14 cellular contexts compared by ENCODE assay signal in the genomic region with DNA sequence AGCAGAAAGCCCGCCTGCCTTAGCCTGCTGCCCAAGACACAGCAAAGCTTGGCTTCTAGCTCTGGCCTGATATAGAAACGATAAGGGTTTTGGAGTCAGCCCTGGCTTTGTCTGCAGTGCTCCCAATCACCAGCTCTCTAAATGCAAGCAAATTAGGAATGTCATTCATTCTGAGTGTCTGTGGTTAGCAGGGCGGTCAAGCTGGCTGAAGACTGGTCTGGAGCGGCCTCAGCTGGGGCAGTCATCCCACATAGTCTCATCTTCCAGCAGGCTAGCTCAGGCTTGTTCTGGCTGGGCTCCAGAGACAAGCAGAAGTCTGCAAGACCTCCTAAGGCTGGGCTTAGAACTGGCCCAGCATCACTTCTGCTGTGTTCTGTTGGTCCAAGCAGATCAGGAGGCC. TPM values are rescaled to one million over a fixed set of nuclear protein-coding genes. Genes with fewer than 3 reads are reported as not detected.
DNase-seq lines count a peak whose midpoint lies in the region; ATAC-seq and TF ChIP-seq lines count a peak whose summit lies in the region.
"Had no signal": no experiment of that assay in that cellular context is flagged by ENCODE, and none has a peak within 500 bp of the region (broad histone marks: within the 10 kb centered on the region; RNA-seq: fewer than 3 reads in every experiment).

No MANE protein-coding gene starts in this region.

- in situ Hi-C loops in Caki2 (cut with HindIII; ENCODE audit: low pct_unique_long_range_greater_than_20kb, low sequenced_read_pairs) (no loop called here), mammary epithelial cell (cut with MboI; ENCODE audit: low sequenced_read_pairs in 2 of 2) (loop anchor here in 1 of 2 donors (10.0 kb wide), 1 partner anchor 57 kb away; the partner anchor contains the start of gene COQ7)

- BruUV-seq in mammary epithelial cell (replicated peaks; lab: Mats Ljungman, UMichigan) = no TSS peak

- 0% methylated on average over 3 of the region's 4 CpGs for WGBS in mammary epithelial cell (ENCODE audit: low coverage, missing lambda C conversion rate)

- no peak overlapping the region for H3K4me3 ChIP-seq in MG63
- no peak overlapping the region for H3K4me3 ChIP-seq in mammary epithelial cell (replicated peaks in 1 of 3; ENCODE audit: insufficient read depth in 1 of 3, low read depth in 2 of 3, low read length in 3 of 3)
- H3K4me3 ChIP-seq: esophagus muscularis mucosa, mucosa of descending colon, SK-N-MC had no signal

- H3K9me3 ChIP-seq in MG63 (peaks cover 18% of the 10 kb centered on the region), mammary epithelial cell (replicated peaks; ENCODE audit: insufficient read depth, low read length) (peaks cover 5% of the 10 kb centered on the region)

- H3K27me3 ChIP-seq in MG63 (no peaks in the 10 kb centered on the region), mammary epithelial cell (ENCODE audit: insufficient read depth, low read length) (no peaks in the 10 kb centered on the region)
- H3K27me3 ChIP-seq: esophagus muscularis mucosa had no signal

- peak overlapping the region; percentile 68 for H3K9ac ChIP-seq in mammary epithelial cell (ENCODE audit: insufficient read depth, low read length)

- dilution Hi-C loops in mammary epithelial cell (cut with HindIII; ENCODE audit: low sequenced_read_pairs) = loop anchor here (5.0 kb wide), 2 partner anchors 36 to 71 kb away; no protein-coding TSS in a partner anchor

- no peaks in the 10 kb centered on the region for H4K20me1 ChIP-seq in mammary epithelial cell (ENCODE audit: insufficient read depth, low read length)

- H3K36me3 ChIP-seq in MG63 = peaks cover 24% of the 10 kb centered on the region
- H3K36me3 ChIP-seq in mammary epithelial cell (ENCODE audit: insufficient read depth, low read length) = peaks cover 22% of the 10 kb centered on the region

- H3K79me2 ChIP-seq in mammary epithelial cell (ENCODE audit: insufficient read depth, low read length) = peaks cover 17% of the 10 kb centered on the region

- H3K27ac ChIP-seq in mammary epithelial cell (ENCODE audit: insufficient read depth, low read depth, low read length) = peak overlapping the region; percentile 97
- H3K27ac ChIP-seq: esophagus muscularis mucosa, SK-N-MC had no signal

- CTCF ChIA-PET in mammary epithelial cell (lab: Charles Lee; ENCODE audit: low non-redundant PET) = interaction anchor here (1.9 kb wide), 1 partner anchor 25 kb away, joined by 9 read pairs; the partner anchor contains the start of gene TMC7

- no peak for TF ChIP-seq CTCF in mammary epithelial cell (conservative IDR thresholded peaks at IDR 0.05 in 1 of 2, IDR thresholded peaks at IDR 0.05 in 1 of 2; ENCODE audit: extremely low read depth in 1 of 2, insufficient read depth in 1 of 2, low read depth in 1 of 2, low read length in 2 of 2)

- intact Hi-C loops in mammary epithelial cell (cut with micrococcal nuclease) = loop anchor here (1.0 kb wide), 1 partner anchor 25 kb away; the partner anchor contains the start of gene TMC7

- peak overlapping the region; percentile 59 for H3K4me2 ChIP-seq in mammary epithelial cell (ENCODE audit: insufficient read depth, low read depth, low read length)

- DNase-seq in Caki2 (ENCODE audit: low read depth) (peak; percentile 37), MG63 (peak; percentile 93), mammary epithelial cell (peak; percentile 94), kidney tubule cell (ENCODE audit: low spot score) (peak; percentile 56), GOT3 (lab: John Stamatoyannopoulos, UW) (no peak)
- no peak for DNase-seq in stimulated activated CD4-positive, alpha-beta T cell treated with anti-CD3 and anti-CD28 coated beads, Interleukin-4, amount 100 ng/mL, for 24 hours
- DNase-seq in stimulated activated CD4-positive, alpha-beta T cell treated with anti-CD3 and anti-CD28 coated beads, Interleukin-12 subunit alpha, Interleukin-12 subunit beta, amount 100 ng/mL, for 4 hours = no peak
- DNase-seq: activated CD4-positive, alpha-beta memory T cell treated with anti-CD3 and anti-CD28 coated beads for 36 hours; activated naive CD8-positive, alpha-beta T cell treated with anti-CD3 and anti-CD28 coated beads, Interleukin-2, amount 10 ng/mL, durations not matched to agents 7 days and 5 days; mucosa of descending colon; NCI-H1694 had no signal

- peak overlapping the region; percentile 35 for H2AFZ ChIP-seq in mammary epithelial cell (ENCODE audit: low read depth, low read length)

- no peak for ATAC-seq in HG03196 (IDR thresholded peaks at IDR 0.05; ENCODE audit: unreplicated experiment)
- ATAC-seq: mucosa of descending colon had no signal

- H3K4me1 ChIP-seq in mammary epithelial cell (ENCODE audit: insufficient read depth, low read length) = peaks cover 43% of the 10 kb centered on the region

RNA-seq across cellular contexts. Expression of gene TMC7, which starts 24.5 kb away (rescaled TPM):
- total RNA-seq in Caki2 (2014; rRNA removed; shearing (Covaris generic); ENCODE audit: low replicate concordance) = 1.6 and 8.7 TPM in 2 replicates
- total RNA-seq in MG63 (2014; rRNA removed; shearing (Covaris generic); ENCODE audit: low replicate concordance) = 6.2 and 6.9 TPM in 2 replicates
- total RNA-seq in mammary epithelial cell = 10 to 100 TPM; 13.7 to 17.5 TPM
- polyA plus RNA-seq in mammary epithelial cell = 9.3 TPM
- polyA minus RNA-seq in mammary epithelial cell = 21.4 TPM
- total RNA-seq: activated CD4-positive, alpha-beta memory T cell treated with anti-CD3 and anti-CD28 coated beads for 36 hours; activated naive CD8-positive, alpha-beta T cell treated with anti-CD3 and anti-CD28 coated beads, Interleukin-2, amount 10 ng/mL, durations not matched to agents 7 days and 5 days had no signal

RNA-seq across cellular contexts. Expression of gene COQ7, which starts 59.2 kb away (rescaled TPM):
- total RNA-seq in Caki2 (2014; rRNA removed; shearing (Covaris generic); ENCODE audit: low replicate concordance) = 35.6 and 49.5 TPM in 2 replicates
- total RNA-seq in MG63 (2014; rRNA removed; shearing (Covaris generic); ENCODE audit: low replicate concordance) = 21.8 and 28.3 TPM in 2 replicates
- total RNA-seq in mammary epithelial cell = 10 to 100 TPM in 1 of 2 donors, 1 to 10 TPM in 1; 6.7 to 15.7 TPM
- 8.5 TPM for polyA plus RNA-seq in mammary epithelial cell
- 16.2 TPM for polyA minus RNA-seq in mammary epithelial cell

Comparison
In these comparisons a context has a peak if more than half of its experiments do, and no peak if none do; other contexts are left out.
1. DNase-seq: peak in Caki2 (single experiment), MG63 (single experiment), mammary epithelial cell (single experiment) and kidney tubule cell (single experiment); none in GOT3 (single experiment), stimulated activated CD4-positive, alpha-beta T cell treated with anti-CD3 and anti-CD28 coated beads, Interleukin-4, amount 100 ng/mL, for 24 hours (single experiment) and stimulated activated CD4-positive, alpha-beta T cell treated with anti-CD3 and anti-CD28 coated beads, Interleukin-12 subunit alpha, Interleukin-12 subunit beta, amount 100 ng/mL, for 4 hours (single experiment).